Comparison of ENCODE assay signal across 17 cellular contexts in the genomic region with DNA sequence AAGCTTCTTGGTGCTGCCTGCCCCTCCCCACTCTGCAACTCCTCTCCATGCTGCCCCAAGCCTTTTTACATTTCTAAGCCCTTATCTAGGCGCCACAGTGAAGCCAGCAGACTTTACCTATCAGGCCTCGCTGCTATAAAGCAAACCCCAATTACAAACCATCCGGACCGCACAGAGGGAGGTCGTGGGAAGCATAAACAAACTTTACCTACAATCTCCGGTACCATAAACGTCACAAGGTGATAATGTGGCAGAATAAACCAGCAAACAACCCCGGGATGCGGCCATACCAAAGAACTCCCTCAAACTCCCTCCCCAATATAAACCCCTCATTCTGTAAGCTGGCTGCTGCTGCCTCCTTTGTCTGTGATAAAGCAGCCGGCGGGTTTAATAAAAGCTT. TPM values are rescaled to one million over a fixed set of nuclear protein-coding genes. Genes with fewer than 3 reads are reported as not detected.
DNase-seq lines count a peak whose midpoint lies in the region; ATAC-seq, FAIRE-seq and TF ChIP-seq lines count a peak whose summit lies in the region.
"Had no signal": no experiment of that assay in that cellular context is flagged by ENCODE, and none has a peak within 500 bp of the region (broad histone marks: within the 10 kb centered on the region; RNA-seq: fewer than 3 reads in every experiment).

No MANE protein-coding gene starts in this region.

- CTCF ChIA-PET in A549 (lab: Yijun Ruan, JAX) = interaction anchor here (1.8 kb wide), 1 partner anchor 11 kb away, joined by 5 read pairs; no protein-coding TSS in a partner anchor

- POLR2A ChIA-PET in A549 (lab: Yijun Ruan, JAX) = no interaction called here

- H3K36me3 ChIP-seq in HUES64 (ENCODE audit: insufficient read depth, low read length) (peaks cover 55% of the 10 kb centered on the region), mesodermal cell (ENCODE audit: control insufficient read depth, insufficient read depth, low read length) (peaks cover 35% of the 10 kb centered on the region)
- H3K36me3 ChIP-seq: uterus had no signal

- H3K4me3 ChIP-seq in A549 = peak overlapping the region; percentile 20; the same call in 1 of the 3 replicates
- peak overlapping the region; percentile 30; the same call in 1 of the 2 replicates for H3K4me3 ChIP-seq in HUES64 (ENCODE audit: low read length)
- peak overlapping the region; percentile 16 for H3K4me3 ChIP-seq in coronary artery
- no peak overlapping the region for H3K4me3 ChIP-seq in mesodermal cell (ENCODE audit: extremely low read depth, insufficient read depth, low read length, poor library complexity, severe bottlenecking)
- H3K4me3 ChIP-seq: HAP-1, uterus had no signal

- H3K9me3 ChIP-seq in A549 (no peaks in the 10 kb centered on the region), HUES64 (ENCODE audit: insufficient read depth, low read depth, low read length) (no peaks in the 10 kb centered on the region), mesodermal cell (ENCODE audit: control insufficient read depth, low read length) (no peaks in the 10 kb centered on the region)
- H3K9me3 ChIP-seq: HAP-1, uterus had no signal

- no peak for TF ChIP-seq CTCF in A549 (IDR thresholded peaks at IDR 0.05)
- TF ChIP-seq CTCF in coronary artery (IDR thresholded peaks at IDR 0.05) = no peak

- TF ChIP-seq EP300 in A549 (IDR thresholded peaks at IDR 0.05) = peak; percentile 24 to 41; a peak in 2 of 5 replicates

- DNase-seq in A549 (ENCODE audit: low read depth in 1 of 2, low spot score in 1 of 2) = peak in 1 of 2 experiments; percentile 74
- no peak for DNase-seq in coronary artery (ENCODE audit: low spot score)
- no peak for DNase-seq in NCI-H2107 treated with DMSO at 0.1 percent for 48 hours (lab: John Stamatoyannopoulos, UW; ENCODE audit: unreplicated experiment)
- DNase-seq in RPMI8226 = no peak
- no peak for DNase-seq in GM03348 (ENCODE audit: low spot score)
- DNase-seq: activated CD4-positive, alpha-beta T cell treated with anti-CD3 and anti-CD28 coated beads, Interleukin-2, amount 50 U/mL, for 1 hour; aorta; DMS53; head of caudate nucleus; NCI-H226; stimulated activated CD4-positive, alpha-beta T cell treated with anti-CD3 and anti-CD28 coated beads, Interleukin-2, amount 100 ng/mL, for 24 hours; uterus had no signal

- no peak overlapping the region for H3K9ac ChIP-seq in HUES64 (ENCODE audit: low read depth, low read length)
- H3K9ac ChIP-seq: parathyroid adenoma had no signal

- no peak for TF ChIP-seq POLR2A in A549 (IDR thresholded peaks at IDR 0.05; ENCODE audit: low read length)

- TF ChIP-seq RAD21 in A549 (conservative IDR thresholded peaks at IDR 0.05 in 1 of 2, IDR thresholded peaks at IDR 0.05 in 1 of 2) = no peak

- WGBS in A549 (ENCODE audit: missing lambda C conversion rate) = 2% methylated on average over 11 of the region's 11 CpGs
- 0% methylated on average over 11 of the region's 11 CpGs for WGBS in HUES64
- 17% methylated on average over 2 of the region's 11 CpGs; no CpG with 5 or more reads in 1 of the 2 experiments for WGBS in mesodermal cell (ENCODE audit: insufficient coverage in 2 of 2), 2 experiments

- H3K4me2 ChIP-seq in A549 = peak overlapping the region; percentile 85

- H3K4me1 ChIP-seq in A549 (peaks cover 89% of the 10 kb centered on the region), HUES64 (ENCODE audit: insufficient read depth, low read length) (peaks cover 37% of the 10 kb centered on the region), mesodermal cell (ENCODE audit: control insufficient read depth, insufficient read depth, low read length, poor library complexity, severe bottlenecking) (peaks cover 11% of the 10 kb centered on the region)
- H3K4me1 ChIP-seq: parathyroid adenoma, uterus had no signal

- ATAC-seq in A549 (peak in 1 of 2 experiments; percentile 35; a peak in 3 of 6 replicates), GM18858 (IDR thresholded peaks at IDR 0.05; ENCODE audit: unreplicated experiment) (no peak)

- no peak for FAIRE-seq in A549 (lab: Jason Lieb, UNC)

- H3K27ac ChIP-seq in A549 (peak overlapping the region; percentile 91 to 93), HUES64 (ENCODE audit: low read depth, low read length) (peak overlapping the region; percentile 76; the same call in 1 of the 2 replicates), coronary artery (peak overlapping the region in 1 of 2 donors; percentile 53), mesodermal cell (ENCODE audit: low read depth, low read length, severe bottlenecking) (peak overlapping the region; percentile 82)
- H3K27ac ChIP-seq: parathyroid adenoma had no signal

- H3K27me3 ChIP-seq in HUES64 (ENCODE audit: insufficient read depth, low read length) = no peaks in the 10 kb centered on the region
- H3K27me3 ChIP-seq: uterus had no signal

TF ChIP-seq in A549, 52 proteins besides CTCF, POLR2A, EP300 and RAD21:
- TF ChIP-seq JUN (IDR thresholded peaks at IDR 0.05) (peak in 1 of 2 experiments; percentile 21; a peak in 1 of 5 replicates), RNF2 (IDR thresholded peaks at IDR 0.05; ENCODE audit: borderline replicate concordance, low read depth) (no peak), EHMT2 (IDR thresholded peaks at IDR 0.05; ENCODE audit: low read depth) (no peak)
- TF ChIP-seq, protein P1, sequence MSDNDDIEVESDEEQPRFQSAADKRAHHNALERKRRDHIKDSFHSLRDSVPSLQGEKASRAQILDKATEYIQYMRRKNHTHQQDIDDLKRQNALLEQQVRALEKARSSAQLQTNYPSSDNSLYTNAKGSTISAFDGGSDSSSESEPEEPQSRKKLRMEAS (IDR thresholded peaks at IDR 0.05) = 0 out of 2 replicates have a peak, but pooled peaks have one; percentile 21

RNA-seq across cellular contexts. Expression of a gene that starts 54.0 kb away (rescaled TPM):
- polyA plus RNA-seq in A549 (2011; rRNA removed) (not detected in 2 replicates), A549 (2017; fragmentation: RNase III; extraction: RNeasy Plus Mini Kit Qiagen cat#74134 plus additional on column Dnase treatment) (not detected in 3 replicates)
- polyA plus RNA-seq in A549 (2012; cell fraction: cytosol; rRNA removed) = not detected in 2 replicates
- not detected in 2 replicates for polyA plus RNA-seq in A549 (2012; cell fraction: nucleus; rRNA removed)
- polyA minus RNA-seq in A549 (2011; rRNA and poly(A)+ RNA removed) = not detected in 2 replicates
- not detected for polyA plus RNA-seq in HUES64 (2013, experiment 1 of 2)
- not detected for polyA plus RNA-seq in HUES64 (2013, experiment 2 of 2)
- not detected for polyA plus RNA-seq in mesodermal cell (2013, experiment 1 of 2)
- polyA plus RNA-seq in mesodermal cell (2013, experiment 2 of 2) = not detected
- polyA plus RNA-seq: aorta had no signal
